ENCODE assay signal across 26 cellular contexts in genomic region chr5:164353155-164353554, GRCh38.
DNase-seq lines count a peak whose midpoint lies in the region; ATAC-seq and TF ChIP-seq lines count a peak whose summit lies in the region.
"Had no signal": no experiment of that assay in that cellular context is flagged by ENCODE, and none has a peak within 500 bp of the region (broad histone marks: within the 10 kb centered on the region; RNA-seq: fewer than 3 reads in every experiment).

No MANE protein-coding gene starts in this region.

- POLR2A ChIA-PET in HEK293T (lab: Yijun Ruan, JAX): no interaction called here

- peak; percentile 37 for DNase-seq in HEK293T (ENCODE audit: extremely low spot score)
- DNase-seq in fibroblast of pulmonary artery (ENCODE audit: low read depth): peak; percentile 47
- DNase-seq in osteoblast (ENCODE audit: insufficient read length, low spot score, missing footprints): no peak
- DNase-seq in NCI-H1048 (lab: John Stamatoyannopoulos, UW): no peak
- DNase-seq in NCI-H748 treated with DMSO at 0.1 percent for 48 hours (lab: John Stamatoyannopoulos, UW): no peak
- DNase-seq in hippocampal formation (lab: John Stamatoyannopoulos, UW): no peak
- DNase-seq: activated naive CD4-positive, alpha-beta T cell; activated T-cell treated with anti-CD3 and anti-CD28 coated beads, Interleukin-2, amount 50 U/mL, for 4 hours; amygdala; caudate nucleus; dorsolateral prefrontal cortex; EL; GOT3; MG63; naive thymus-derived CD8-positive, alpha-beta T cell; NCI-H1436; NCI-H2107; NCI-H510A; pancreas; right lobe of liver; T1000; upper lobe of left lung had no signal

- H3K4me3 ChIP-seq in fibroblast of pulmonary artery (replicated peaks; ENCODE audit: low read depth, low read length): no peak overlapping the region
- H3K4me3 ChIP-seq in osteoblast (ENCODE audit: insufficient read depth, low read length): no peak overlapping the region
- H3K4me3 ChIP-seq: dorsolateral prefrontal cortex, gastroesophageal sphincter, MG63, pancreas, right lobe of liver, upper lobe of left lung had no signal

- peak; percentile 87 for ATAC-seq in SK-N-SH treated with all-trans-retinoic acid at 6 μM for 48 hours
- ATAC-seq in GM18861 (IDR thresholded peaks at IDR 0.05; ENCODE audit: unreplicated experiment): no peak
- ATAC-seq: activated T-cell treated with anti-CD3 and anti-CD28 coated beads, Interleukin-2, amount 50 U/mL, for 4 hours; gastroesophageal sphincter; naive thymus-derived CD8-positive, alpha-beta T cell; pancreas; right lobe of liver had no signal

- H2AFZ ChIP-seq in osteoblast (ENCODE audit: low read length): no peak overlapping the region

- H4K20me1 ChIP-seq in osteoblast (ENCODE audit: insufficient read depth, low read length): no peaks in the 10 kb centered on the region

- no peaks in the 10 kb centered on the region for H3K79me2 ChIP-seq in osteoblast (ENCODE audit: insufficient read depth, low read length)

- CTCF ChIA-PET in HEK293T (lab: Yijun Ruan, JAX): no interaction called here

- peak overlapping the region; percentile 40 for H3K27ac ChIP-seq in osteoblast (ENCODE audit: low read depth, low read length)
- H3K27ac ChIP-seq: dorsolateral prefrontal cortex, gastroesophageal sphincter, pancreas, right lobe of liver, RWPE1, upper lobe of left lung had no signal

- H3K27me3 ChIP-seq in osteoblast (ENCODE audit: insufficient read depth, low read length): no peaks in the 10 kb centered on the region
- H3K27me3 ChIP-seq: gastroesophageal sphincter, MG63, pancreas, right lobe of liver, upper lobe of left lung had no signal

- TF ChIP-seq CTCF in fibroblast of pulmonary artery (IDR thresholded peaks at IDR 0.05; ENCODE audit: low read length, missing control alignments): no peak
- TF ChIP-seq CTCF in osteoblast (IDR thresholded peaks at IDR 0.05; ENCODE audit: extremely low read depth, low read depth, low read length): no peak

- no peak overlapping the region for H3K4me2 ChIP-seq in osteoblast (ENCODE audit: insufficient read depth, low read length)

- H3K36me3 ChIP-seq in osteoblast (ENCODE audit: insufficient read depth, low read length): no peaks in the 10 kb centered on the region
- H3K36me3 ChIP-seq: gastroesophageal sphincter, pancreas, right lobe of liver, upper lobe of left lung had no signal

- peaks cover 23% of the 10 kb centered on the region for H3K4me1 ChIP-seq in osteoblast (ENCODE audit: insufficient read depth, low read length)
- H3K4me1 ChIP-seq: gastroesophageal sphincter, pancreas, right lobe of liver, upper lobe of left lung had no signal

- no peaks in the 10 kb centered on the region for H3K9me3 ChIP-seq in osteoblast (ENCODE audit: low read depth, low read length)
- H3K9me3 ChIP-seq: gastroesophageal sphincter, MG63, pancreas, right lobe of liver, upper lobe of left lung had no signal

TF ChIP-seq in HEK293T, 16 proteins besides CTCF, POLR2A, EP300 and RAD21:
- TF ChIP-seq PKNOX1 (IDR thresholded peaks at IDR 0.05): peak; percentile 84
- peak; percentile 72 for TF ChIP-seq CTBP1 (IDR thresholded peaks at IDR 0.05; ENCODE audit: borderline replicate concordance)
- TF ChIP-seq FOXM1 (IDR thresholded peaks at IDR 0.05; ENCODE audit: borderline replicate concordance): no peak

TF ChIP-seq in SK-N-SH treated with all-trans-retinoic acid at 6 μM for 48 hours, 23 proteins besides CTCF, POLR2A, EP300 and RAD21 (continues in another document):
- peak; percentile 29; the same call in 1 of the 2 replicates for TF ChIP-seq ZNF8 (CRISPR knock-in tag; IDR thresholded peaks at IDR 0.05)
- no peak for TF ChIP-seq ZNF70 (CRISPR knock-in tag; IDR thresholded peaks at IDR 0.05)
- TF ChIP-seq, protein P1, sequence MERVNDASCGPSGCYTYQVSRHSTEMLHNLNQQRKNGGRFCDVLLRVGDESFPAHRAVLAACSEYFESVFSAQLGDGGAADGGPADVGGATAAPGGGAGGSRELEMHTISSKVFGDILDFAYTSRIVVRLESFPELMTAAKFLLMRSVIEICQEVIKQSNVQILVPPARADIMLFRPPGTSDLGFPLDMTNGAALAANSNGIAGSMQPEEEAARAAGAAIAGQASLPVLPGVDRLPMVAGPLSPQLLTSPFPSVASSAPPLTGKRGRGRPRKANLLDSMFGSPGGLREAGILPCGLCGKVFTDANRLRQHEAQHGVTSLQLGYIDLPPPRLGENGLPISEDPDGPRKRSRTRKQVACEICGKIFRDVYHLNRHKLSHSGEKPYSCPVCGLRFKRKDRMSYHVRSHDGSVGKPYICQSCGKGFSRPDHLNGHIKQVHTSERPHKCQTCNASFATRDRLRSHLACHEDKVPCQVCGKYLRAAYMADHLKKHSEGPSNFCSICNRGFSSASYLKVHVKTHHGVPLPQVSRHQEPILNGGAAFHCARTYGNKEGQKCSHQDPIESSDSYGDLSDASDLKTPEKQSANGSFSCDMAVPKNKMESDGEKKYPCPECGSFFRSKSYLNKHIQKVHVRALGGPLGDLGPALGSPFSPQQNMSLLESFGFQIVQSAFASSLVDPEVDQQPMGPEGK (CRISPR knock-in tag; IDR thresholded peaks at IDR 0.05; ENCODE audit: borderline replicate concordance): peak; percentile 89
- TF ChIP-seq TCF4 (CRISPR knock-in tag; IDR thresholded peaks at IDR 0.05; ENCODE audit: borderline replicate concordance): peak; percentile 98
- no peak for TF ChIP-seq ZNF565 (CRISPR knock-in tag; conservative IDR thresholded peaks at IDR 0.05; ENCODE audit: low read depth)
- no peak for TF ChIP-seq RARB (CRISPR knock-in tag; IDR thresholded peaks at IDR 0.05)
- peak; percentile 90 for TF ChIP-seq CREB5 (CRISPR knock-in tag; IDR thresholded peaks at IDR 0.05; ENCODE audit: low read depth)
- peak; percentile 99 for TF ChIP-seq ISL1 (CRISPR knock-in tag; IDR thresholded peaks at IDR 0.05)
- peak; percentile 79; the same call in 1 of the 2 replicates for TF ChIP-seq ZC3H10 (CRISPR knock-in tag; IDR thresholded peaks at IDR 0.05)
- peak; percentile 85 for TF ChIP-seq TOX (CRISPR knock-in tag; IDR thresholded peaks at IDR 0.05; ENCODE audit: borderline replicate concordance)
- peak; percentile 86; the same call in 1 of the 2 replicates for TF ChIP-seq POU6F1 (CRISPR knock-in tag; IDR thresholded peaks at IDR 0.05; ENCODE audit: borderline replicate concordance, low read depth)
- TF ChIP-seq CSRNP3 (CRISPR knock-in tag; IDR thresholded peaks at IDR 0.05): peak; percentile 95

Comparison
In these comparisons a context has a peak if more than half of its experiments do, and no peak if none do; other contexts are left out.
1. DNase-seq: peak in HEK293T (single experiment) and fibroblast of pulmonary artery (single experiment); none in osteoblast (single experiment), NCI-H1048 (single experiment), NCI-H748 treated with DMSO at 0.1 percent for 48 hours (single experiment) and hippocampal formation (0 of 2).